Comparison of ENCODE assay signal across 8 cellular contexts in genomic region chr4:121070696-121071639, GRCh38. TPM values are rescaled to one million over a fixed set of nuclear protein-coding genes. Genes with fewer than 3 reads are reported as not detected.
A peak's percentile ranks its signal among the peaks of the same experiment; 100 is the strongest.
DNase-seq lines count a peak whose midpoint lies in the region; ATAC-seq and TF ChIP-seq lines count a peak whose summit lies in the region.

No MANE protein-coding gene starts in this region.

- intact Hi-C loops in CD8-positive, alpha-beta T cell (cut with DNase I, micrococcal nuclease) = loop anchor here in 1 of 2 experiments (5.0 kb wide), 1 partner anchor 149 kb away; the partner anchor contains the start of gene PRDM5
- intact Hi-C loops in posterior vena cava (cut with DNase I) = no loop called here

- peak overlapping the region; percentile 60 for H3K4me3 ChIP-seq in CD8-positive, alpha-beta T cell (ENCODE audit: low read depth, low read length)
- H3K4me3 ChIP-seq in KMS-11 (IDR thresholded peaks at IDR 0.05; ENCODE audit: insufficient read depth, low read depth, low read length) = no peak overlapping the region
- H3K4me3 ChIP-seq in right atrium auricular region = peak overlapping the region; percentile 50 to 66

- peak overlapping the region; percentile 68 for H3K9ac ChIP-seq in KMS-11

- CTCF ChIA-PET in CD8-positive, alpha-beta T cell (lab: Charles Lee) = interaction anchor here (1.6 to 1.9 kb wide), 2 partner anchors 21 to 23 kb away, joined by 4 to 5 read pairs; no protein-coding TSS in a partner anchor

- H3K27ac Mint-ChIP-seq in CD8-positive, alpha-beta T cell = no peak overlapping the region
- H3K27ac Mint-ChIP-seq in activated naive CD8-positive, alpha-beta T cell = no peak overlapping the region

- POLR2A ChIA-PET in CD8-positive, alpha-beta T cell (lab: Charles Lee) = interaction anchor here (1.2 kb wide), 1 partner anchor 13 kb away, joined by 3 read pairs; no protein-coding TSS in a partner anchor

- H3K4me3 Mint-ChIP-seq in CD8-positive, alpha-beta T cell = peak overlapping the region; percentile 83
- peak overlapping the region; percentile 86 for H3K4me3 Mint-ChIP-seq in activated naive CD8-positive, alpha-beta T cell

- TF ChIP-seq CTCF in CD8-positive, alpha-beta T cell (IDR thresholded peaks at IDR 0.05) = no peak
- TF ChIP-seq CTCF in KMS-11 (conservative IDR thresholded peaks at IDR 0.05; ENCODE audit: low read depth, low read length) (peak; percentile 31; the same call in 1 of the 2 replicates), right atrium auricular region (IDR thresholded peaks at IDR 0.05) (peak; percentile 8 to 22)

- H3K4me1 Mint-ChIP-seq in CD8-positive, alpha-beta T cell (ENCODE audit: low read depth) = peaks cover 20% of the 10 kb centered on the region
- H3K4me1 Mint-ChIP-seq in activated naive CD8-positive, alpha-beta T cell (ENCODE audit: low read depth) = peaks cover 25% of the 10 kb centered on the region

- no peaks in the 10 kb centered on the region for H3K36me3 Mint-ChIP-seq in CD8-positive, alpha-beta T cell
- peaks cover 3% of the 10 kb centered on the region for H3K36me3 Mint-ChIP-seq in activated naive CD8-positive, alpha-beta T cell

- peak; percentile 29 for ATAC-seq in CD8-positive, alpha-beta T cell
- ATAC-seq in GM18498 (IDR thresholded peaks at IDR 0.05; ENCODE audit: unreplicated experiment) (no peak), GM21423 (IDR thresholded peaks at IDR 0.05; ENCODE audit: unreplicated experiment) (no peak), HG02610 (IDR thresholded peaks at IDR 0.05; ENCODE audit: unreplicated experiment) (no peak)

- H3K27me3 ChIP-seq in CD8-positive, alpha-beta T cell (ENCODE audit: insufficient read depth, low read length) = peaks cover 17% of the 10 kb centered on the region
- H3K27me3 ChIP-seq in KMS-11 (ENCODE audit: insufficient read depth, low read depth) (no peaks in the 10 kb centered on the region), right atrium auricular region (no peaks in the 10 kb centered on the region)

- peak overlapping the region; percentile 89 for H2AFZ ChIP-seq in KMS-11 (ENCODE audit: low read depth)

- H3K4me1 ChIP-seq in CD8-positive, alpha-beta T cell (ENCODE audit: insufficient read depth, low read length) = peaks cover 7% of the 10 kb centered on the region
- H3K4me1 ChIP-seq in KMS-11 (ENCODE audit: low read depth, poor library complexity, severe bottlenecking) = peaks cover 45% of the 10 kb centered on the region
- peaks cover 0 to 20% of the 10 kb centered on the region in 2 donors for H3K4me1 ChIP-seq in right atrium auricular region

- no peaks in the 10 kb centered on the region for H4K20me1 ChIP-seq in KMS-11 (ENCODE audit: insufficient read depth)

- H3K9me3 Mint-ChIP-seq in CD8-positive, alpha-beta T cell = no peaks in the 10 kb centered on the region
- no peaks in the 10 kb centered on the region for H3K9me3 Mint-ChIP-seq in activated naive CD8-positive, alpha-beta T cell (ENCODE audit: low read depth)

- peaks cover 21% of the 10 kb centered on the region; the same call in 1 of the 2 replicates for H3K79me2 ChIP-seq in KMS-11 (ENCODE audit: insufficient read depth, low read depth)

- peak overlapping the region; percentile 55 for H3K4me2 ChIP-seq in KMS-11

- DNase-seq in CD8-positive, alpha-beta T cell = peak in 3 of 7 experiments; percentile 16 to 26 (median 20)
- DNase-seq in right atrium auricular region (ENCODE audit: low spot score) = no peak
- DNase-seq in posterior vena cava (ENCODE audit: low spot score) = peak; percentile 79

- no peaks in the 10 kb centered on the region for H3K36me3 ChIP-seq in CD8-positive, alpha-beta T cell (ENCODE audit: insufficient read depth, low read length)
- no peaks in the 10 kb centered on the region for H3K36me3 ChIP-seq in KMS-11 (ENCODE audit: insufficient read depth)
- no peaks in the 10 kb centered on the region for H3K36me3 ChIP-seq in right atrium auricular region

- no peaks in the 10 kb centered on the region for H3K9me3 ChIP-seq in CD8-positive, alpha-beta T cell (ENCODE audit: low read length)
- no peaks in the 10 kb centered on the region for H3K9me3 ChIP-seq in right atrium auricular region

- no peak overlapping the region for H3K27ac ChIP-seq in CD8-positive, alpha-beta T cell (ENCODE audit: low read depth, low read length)
- H3K27ac ChIP-seq in KMS-11 (no peak overlapping the region), right atrium auricular region (peak overlapping the region; percentile 58 to 66)

- H3K27me3 Mint-ChIP-seq in CD8-positive, alpha-beta T cell (ENCODE audit: low read depth) = peaks cover 47% of the 10 kb centered on the region
- peaks cover 28% of the 10 kb centered on the region for H3K27me3 Mint-ChIP-seq in activated naive CD8-positive, alpha-beta T cell

RNA-seq across cellular contexts. Expression of gene NDNF, which starts 1.4 kb away (rescaled TPM):
- total RNA-seq in CD8-positive, alpha-beta T cell = not detected
- total RNA-seq in right atrium auricular region (1 to 10 TPM in 1 of 2 donors, under 1 TPM in 1; 0.51 to 5.4 TPM), posterior vena cava (1 to 10 TPM; 2.0 to 4.6 TPM)

Comparison
In these comparisons a context has a peak if more than half of its experiments do, and no peak if none do; other contexts are left out.
1. H3K27ac ChIP-seq: peak in right atrium auricular region (2 of 2); none in CD8-positive, alpha-beta T cell (single experiment) and KMS-11 (single experiment).